35 cellular contexts compared by ENCODE assay signal in the genomic region with DNA sequence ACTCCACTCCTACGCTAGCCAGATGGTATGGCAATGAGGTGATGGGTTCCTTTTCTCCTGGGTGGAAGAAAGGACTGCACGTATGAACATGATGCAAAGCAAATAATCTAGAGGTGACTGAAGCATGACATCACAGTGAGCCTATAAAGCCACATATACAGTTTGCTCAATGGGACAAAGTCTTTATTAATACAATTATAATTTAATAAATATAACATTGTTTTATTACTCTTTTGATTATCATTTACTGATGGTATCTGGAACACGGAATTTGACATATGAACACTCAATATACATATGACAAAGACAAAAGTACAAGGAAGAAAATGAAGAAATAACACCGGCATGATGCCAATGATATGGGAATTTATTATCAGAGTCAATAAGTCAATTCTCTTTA. TPM values are rescaled to one million over a fixed set of nuclear protein-coding genes. Genes with fewer than 3 reads are reported as not detected.
"Had no signal": no experiment of that assay in that cellular context is flagged by ENCODE, and none has a peak within 500 bp of the region (broad histone marks: within the 10 kb centered on the region; RNA-seq: fewer than 3 reads in every experiment).

No MANE protein-coding gene starts in this region.

- ATAC-seq: activated CD4-positive, CD25-positive, alpha-beta regulatory T cell treated with anti-CD3 and anti-CD28 coated beads, Interleukin-2, amount 50 U/mL, for 24 hours; activated CD8-positive, alpha-beta T cell treated with anti-CD3 and anti-CD28 coated beads for 36 hours; activated T-cell treated with anti-CD3 and anti-CD28 coated beads, Interleukin-2, amount 50 U/mL, for 4 hours; activated T-helper 17 cell treated with anti-CD3 and anti-CD28 coated beads, Interleukin-2, amount 50 U/mL, for 72 hours; gastroesophageal sphincter; heart right ventricle; T-helper 17 cell had no signal

- H3K27me3 ChIP-seq: cardiac muscle cell, colonic mucosa, esophagus squamous epithelium, gastroesophageal sphincter, heart right ventricle had no signal

- H3K27ac Mint-ChIP-seq: activated B cell treated with CpG ODN at 0.5 μM for 24 hours; activated CD8-positive, alpha-beta T cell treated with anti-CD3 and anti-CD28 coated beads for 36 hours; activated naive CD8-positive, alpha-beta T cell; activated T-helper 17 cell treated with anti-CD3 and anti-CD28 coated beads, Interleukin-2, amount 50 U/mL, for 72 hours; T-helper 17 cell; T-helper 2 cell treated with Interferon-gamma antibody and Interleukin-4, amounts not matched to agents 5 μg/mL and 100 μg/mL, for 36 hours had no signal

- FAIRE-seq: astrocyte, endometrium, endothelial cell of umbilical vein had no signal

- H3K36me3 ChIP-seq: cardiac muscle cell, colonic mucosa, esophagus squamous epithelium, gastroesophageal sphincter, heart right ventricle, WERI-Rb-1 had no signal

- H3K4me1 ChIP-seq: colonic mucosa, gastroesophageal sphincter had no signal

- DNase-seq: activated B cell treated with CpG ODN at 0.5 μM for 24 hours; activated CD4-positive, alpha-beta T cell treated with anti-CD3 and anti-CD28 coated beads for 48 hours; activated CD4-positive, alpha-beta T cell treated with anti-CD3 and anti-CD28 coated beads, Interleukin-2, amount 50 U/mL, for 1 hour; activated CD4-positive, alpha-beta T cell treated with anti-CD3 and anti-CD28 coated beads, Interleukin-2, amount 50 U/mL, for 48 hours; activated CD8-positive, alpha-beta memory T cell treated with anti-CD3 and anti-CD28 coated beads for 24 hours; activated CD8-positive, alpha-beta T cell treated with anti-CD3 and anti-CD28 coated beads for 36 hours; activated effector memory CD4-positive, alpha-beta T cell treated with Interleukin-2 at 50 U/mL for 16 hours; activated gamma-delta T cell treated with Interleukin-2 at 50 U/mL for 16 hours; activated naive CD4-positive, alpha-beta T cell treated with anti-CD3 and anti-CD28 coated beads, Interleukin-2, amount 50 U/mL, for 16 hours; activated naive CD4-positive, alpha-beta T cell treated with Interleukin-2 at 50 U/mL for 16 hours; activated T-cell treated with anti-CD3 and anti-CD28 coated beads, Interleukin-2, amount 50 U/mL, for 4 hours; amniotic stem cell; anterior cingulate cortex; central memory CD4-positive, alpha-beta T cell; cerebellar nuclear complex; colonic mucosa; effector CD8-positive, alpha-beta T cell; esophagus squamous epithelium; foreskin melanocyte; heart right ventricle; T-helper 17 cell; T1000; WERI-Rb-1 had no signal

- H3K36me3 Mint-ChIP-seq: activated naive CD8-positive, alpha-beta T cell had no signal

- H3K4me3 Mint-ChIP-seq: activated B cell treated with CpG ODN at 0.5 μM for 24 hours; activated CD8-positive, alpha-beta T cell treated with anti-CD3 and anti-CD28 coated beads for 36 hours; activated naive CD8-positive, alpha-beta T cell; activated T-cell treated with anti-CD3 and anti-CD28 coated beads, Interleukin-2, amount 50 U/mL, for 4 hours; activated T-helper 17 cell treated with anti-CD3 and anti-CD28 coated beads, Interleukin-2, amount 50 U/mL, for 72 hours; T-helper 17 cell; T-helper 2 cell treated with Interferon-gamma antibody and Interleukin-4, amounts not matched to agents 5 μg/mL and 100 μg/mL, for 36 hours had no signal

- H3K27ac ChIP-seq: cardiac muscle cell, colonic mucosa, epithelial cell of prostate, esophagus squamous epithelium, gastroesophageal sphincter, heart right ventricle, WERI-Rb-1 had no signal

- H3K4me3 ChIP-seq: cardiac muscle cell, colonic mucosa, esophagus squamous epithelium, gastroesophageal sphincter, heart right ventricle had no signal

- H3K4me1 Mint-ChIP-seq: activated B cell treated with CpG ODN at 0.5 μM for 24 hours; activated T-helper 17 cell treated with anti-CD3 and anti-CD28 coated beads, Interleukin-2, amount 50 U/mL, for 72 hours; T-helper 17 cell had no signal

- H3K27me3 Mint-ChIP-seq: activated B cell treated with CpG ODN at 0.5 μM for 24 hours; activated CD8-positive, alpha-beta T cell treated with anti-CD3 and anti-CD28 coated beads for 36 hours; activated naive CD8-positive, alpha-beta T cell; activated T-helper 17 cell treated with anti-CD3 and anti-CD28 coated beads, Interleukin-2, amount 50 U/mL, for 72 hours; T-helper 17 cell had no signal

- H3K9me3 ChIP-seq: colonic mucosa, esophagus squamous epithelium, gastroesophageal sphincter had no signal

RNA-seq across cellular contexts. Expression of gene FAM83B, which starts 46.4 kb away (rescaled TPM):
- total RNA-seq: activated B cell treated with CpG ODN at 0.5 μM for 24 hours; activated CD8-positive, alpha-beta T cell treated with anti-CD3 and anti-CD28 coated beads for 36 hours; activated T-helper 17 cell treated with anti-CD3 and anti-CD28 coated beads, Interleukin-2, amount 50 U/mL, for 72 hours; dermis microvascular lymphatic vessel endothelial cell; endothelial cell of umbilical vein; T-helper 17 cell had no signal
- polyA plus RNA-seq: cardiac muscle cell, endothelial cell of umbilical vein, fibroblast of lung had no signal
